1 cellular context compared by ENCODE assay signal in the genomic region with DNA sequence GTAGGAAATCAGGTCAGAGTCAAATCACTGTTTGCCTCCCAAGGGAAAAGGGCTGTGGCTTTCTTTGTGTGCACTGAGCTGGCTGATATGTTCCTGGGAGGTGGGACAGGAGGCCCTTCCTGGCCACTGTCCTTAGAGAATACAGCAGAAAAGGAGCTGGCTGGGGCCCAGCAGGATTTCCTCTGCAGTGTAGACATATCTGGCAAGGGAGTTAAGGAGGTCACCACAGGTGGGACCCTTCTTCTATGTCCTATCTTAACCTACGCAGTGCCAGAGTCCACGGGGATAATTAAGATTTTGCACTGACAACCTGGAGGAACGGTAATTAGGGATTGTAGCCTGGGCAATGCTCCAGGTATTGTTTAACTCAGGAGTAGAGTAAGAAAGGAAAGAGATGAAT.
TF ChIP-seq lines count a peak whose summit lies in the region.

No MANE protein-coding gene starts in this region.

TF ChIP-seq in IMR-90, 13 proteins besides CTCF, POLR2A, EP300 and RAD21 (continued from another document):
- TF ChIP-seq ELK1 (IDR thresholded peaks at IDR 0.05; ENCODE audit: borderline replicate concordance, low read depth, low read length) (no peak), MAZ (IDR thresholded peaks at IDR 0.05; ENCODE audit: borderline replicate concordance, low read depth, low read length) (no peak), CHD1 (IDR thresholded peaks at IDR 0.05; ENCODE audit: low read depth, low read length) (no peak), CEBPB (IDR thresholded peaks at IDR 0.05; ENCODE audit: low read depth, low read length) (no peak)
